Comparison of ENCODE assay signal across 8 cellular contexts in the genomic region with DNA sequence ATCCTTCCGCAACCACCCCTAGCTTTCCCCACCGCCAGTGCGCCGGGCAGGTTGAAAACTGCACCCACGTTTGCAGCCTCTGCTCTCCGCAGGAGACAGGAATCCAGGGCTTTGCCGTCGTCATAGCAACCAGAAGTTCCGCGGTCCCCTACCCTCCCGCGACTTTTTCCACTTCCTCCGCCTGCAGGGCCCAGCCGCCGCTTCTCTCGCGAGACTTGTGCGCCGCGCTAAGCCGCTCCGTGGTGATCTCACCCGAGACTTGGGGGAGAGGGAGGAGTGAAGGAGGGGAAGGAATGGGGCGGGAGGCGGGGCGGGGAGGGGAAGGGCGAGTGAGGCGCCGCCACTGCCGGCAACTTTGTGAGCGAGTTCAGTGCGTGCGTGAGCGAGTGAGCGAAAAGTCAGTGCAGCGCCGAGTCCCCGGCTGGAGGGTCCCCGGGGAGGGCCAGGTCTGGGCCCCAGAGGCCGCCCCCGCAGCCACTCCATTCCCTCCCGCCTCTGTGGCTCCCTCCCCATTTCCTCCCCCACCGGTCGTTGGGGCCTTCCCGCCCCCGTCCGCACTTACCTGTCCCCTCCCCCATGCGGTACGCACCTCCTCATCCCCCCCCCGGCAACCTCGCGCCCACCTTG. TPM values are rescaled to one million over a fixed set of nuclear protein-coding genes. Genes with fewer than 3 reads are reported as not detected.
A peak's percentile ranks its signal among the peaks of the same experiment; 100 is the strongest.
DNase-seq lines count a peak whose midpoint lies in the region; ATAC-seq, FAIRE-seq and TF ChIP-seq lines count a peak whose summit lies in the region.

A gene (plus strand): TSS at position 370 of the 627 bp plus-strand sequence.

- dilution Hi-C loops in keratinocyte (cut with MboI; ENCODE audit: extremely low pct_ligation_motif_present, low sequenced_read_pairs), result no loop called here

- H3K4me1 ChIP-seq in keratinocyte (ENCODE audit: control insufficient read depth, extremely low read depth, insufficient read depth, low read length), result peaks cover 28% of the 10 kb centered on the region

- H3K9me3 ChIP-seq in keratinocyte (ENCODE audit: control insufficient read depth, low read depth, low read length), result no peaks in the 10 kb centered on the region

- peaks cover 27% of the 10 kb centered on the region for H3K79me2 ChIP-seq in keratinocyte (ENCODE audit: control insufficient read depth, insufficient read depth, low read length)

- H3K27ac ChIP-seq in keratinocyte (ENCODE audit: control insufficient read depth, insufficient read depth, low read length), result peak within 1 kb of the TSS; percentile 97

- DNase-seq in AG10803 (ENCODE audit: low read depth) (peak; percentile 99), NCI-H460 (ENCODE audit: extremely low read depth, low read depth) (peak; percentile 97), cerebellar nuclear complex (lab: John Stamatoyannopoulos, UW) (peak; percentile 95 to 96), keratinocyte (ENCODE audit: low read depth, low spot score) (peak; percentile 93)
- peak; percentile 95 for DNase-seq in activated CD4-positive, CD25-positive, alpha-beta regulatory T cell treated with anti-CD3 and anti-CD28 coated beads, Interleukin-2, amount 50 U/mL, for 72 hours
- DNase-seq in stimulated activated CD4-positive, alpha-beta T cell treated with anti-CD3 and anti-CD28 coated beads, Interleukin-15, amount 100 ng/mL, for 1 hour (ENCODE audit: low read depth in 1 of 2, low spot score in 1 of 2), result peak; percentile 92 to 95

- FAIRE-seq in keratinocyte (lab: Jason Lieb, UNC), result peak; percentile 34

- H3K9ac ChIP-seq in keratinocyte (ENCODE audit: control insufficient read depth, extremely low read depth, insufficient read depth, low read length), result peak within 1 kb of the TSS; percentile 99

- no peaks in the 10 kb centered on the region for H4K20me1 ChIP-seq in keratinocyte (ENCODE audit: control insufficient read depth, extremely low read depth, insufficient read depth, low read length)

- peak within 1 kb of the TSS; percentile 90 for H3K4me3 ChIP-seq in AG10803 (ENCODE audit: low read length)
- peak within 1 kb of the TSS; percentile 64 to 91 (median 85) for H3K4me3 ChIP-seq in keratinocyte (ENCODE audit: control insufficient read depth in 2 of 3, extremely low read depth in 1 of 3, insufficient read depth in 2 of 3, low read depth in 1 of 3, low read length in 3 of 3)

- H2AFZ ChIP-seq in keratinocyte (ENCODE audit: control insufficient read depth, low read length), result peak within 1 kb of the TSS; percentile 86

- TF ChIP-seq CTCF in AG10803 (conservative IDR thresholded peaks at IDR 0.05; ENCODE audit: low read length) (no peak), keratinocyte (optimal IDR thresholded peaks at IDR 0.05 in 1 of 3, IDR thresholded peaks at IDR 0.05 in 1 of 3, conservative IDR thresholded peaks at IDR 0.05 in 1 of 3; ENCODE audit: extremely low read depth in 1 of 3, insufficient read depth in 2 of 3, low read length in 3 of 3) (peak in 1 of 3 experiments; percentile 8)

- no peaks in the 10 kb centered on the region for H3K27me3 ChIP-seq in keratinocyte (ENCODE audit: control insufficient read depth, extremely low read depth, insufficient read depth, low read length)

- no peaks in the 10 kb centered on the region for H3K9me1 ChIP-seq in keratinocyte (ENCODE audit: control insufficient read depth, extremely low read depth, insufficient read depth, low read length)

- no peaks in the 10 kb centered on the region for H3K36me3 ChIP-seq in keratinocyte (ENCODE audit: control insufficient read depth in 2 of 2, extremely low read depth in 1 of 2, insufficient read depth in 2 of 2, low read length in 2 of 2)

- peak within 1 kb of the TSS; percentile 89 for H3K4me2 ChIP-seq in keratinocyte (ENCODE audit: control insufficient read depth, extremely low read depth, insufficient read depth, low read depth, low read length)

- ATAC-seq in GM19043 (IDR thresholded peaks at IDR 0.05; ENCODE audit: low read depth, unreplicated experiment) (peak; percentile 80), HG03378 (IDR thresholded peaks at IDR 0.05; ENCODE audit: unreplicated experiment) (peak; percentile 63)

RNA-seq across cellular contexts. Expression of the gene that starts here (rescaled TPM):
- total RNA-seq in NCI-H460 (2014; rRNA removed; shearing (Covaris generic)), result 4.1 and 6.2 TPM in 2 replicates
- polyA plus RNA-seq in NCI-H460 (2014; cell fraction: nucleus; rRNA removed), result 3.9 and 7.8 TPM in 2 replicates
- polyA plus RNA-seq in keratinocyte, result 16.3 to 32.9 TPM (median 22.7 TPM) in 3 replicates
- 17.2 TPM for polyA plus RNA-seq in keratinocyte (2011; ENCODE audit: low read depth)
- polyA plus RNA-seq in keratinocyte (2011; cell fraction: cytosol; rRNA removed), result 24.7 and 25.2 TPM in 2 replicates
- 65.9 and 75.1 TPM in 2 replicates for polyA plus RNA-seq in keratinocyte (2011; cell fraction: nucleus; rRNA removed)
- polyA plus RNA-seq in keratinocyte (2012; ENCODE audit: low replicate concordance), result 21.5 and 35.6 TPM in 2 replicates
- 32.8 to 56.7 TPM (median 44.8 TPM) in 3 replicates for polyA minus RNA-seq in keratinocyte
- 49.9 TPM for polyA minus RNA-seq in keratinocyte (2011; cell fraction: cytosol; rRNA and poly(A)+ RNA removed)
- polyA minus RNA-seq in keratinocyte (2011; cell fraction: nucleus; rRNA and poly(A)+ RNA removed), result 57.8 and 108 TPM in 2 replicates

Comparison
In these comparisons a context has a peak if more than half of its experiments do, and no peak if none do; other contexts are left out.
1. Peak in every context shown above with its lines: DNase-seq, ATAC-seq, H3K4me3 ChIP-seq and H3K27ac ChIP-seq.